8 cellular contexts compared by ENCODE assay signal in the genomic region with DNA sequence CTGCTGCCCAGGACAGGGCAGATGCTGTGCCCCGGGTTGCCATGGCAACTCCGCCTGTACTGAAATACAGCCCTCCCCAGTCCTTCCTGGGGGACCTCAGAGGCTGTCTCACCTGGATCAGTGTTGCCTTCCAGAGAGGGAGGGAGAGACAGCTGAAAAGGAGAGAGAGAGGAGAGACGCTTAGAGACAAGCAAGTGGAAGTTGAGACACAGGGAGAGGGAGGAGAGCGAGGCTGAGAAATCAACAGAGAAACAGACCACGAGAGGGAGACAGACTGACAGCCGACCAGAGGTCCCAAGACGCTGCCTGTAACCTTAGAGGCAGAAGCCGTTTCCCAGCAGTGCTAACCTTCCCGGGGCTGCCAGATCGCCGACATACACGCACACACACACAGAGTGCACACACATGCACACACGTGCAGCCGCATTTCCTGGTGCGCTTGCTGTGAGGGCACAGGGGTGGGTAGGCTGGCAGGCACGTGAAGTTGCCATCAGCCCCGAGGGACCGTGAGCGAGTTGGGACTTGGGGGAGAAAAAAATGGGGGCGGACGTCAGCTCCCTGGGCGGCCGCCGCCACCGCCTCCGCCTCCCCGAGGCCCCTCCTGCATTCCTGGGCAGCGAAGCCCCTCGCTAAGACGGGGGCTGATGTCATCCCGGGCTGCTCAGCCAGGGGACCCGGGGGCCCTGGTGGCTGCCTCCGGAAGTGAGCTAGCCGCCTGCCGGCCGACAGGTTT.
A peak's percentile ranks its signal among the peaks of the same experiment; 100 is the strongest.
DNase-seq lines count a peak whose midpoint lies in the region; ATAC-seq, FAIRE-seq and TF ChIP-seq lines count a peak whose summit lies in the region.

No MANE protein-coding gene starts in this region.

- H3K4me1 Mint-ChIP-seq in CD4-positive, alpha-beta T cell (ENCODE audit: low read depth) = peaks cover 29% of the 10 kb centered on the region
- H3K4me1 Mint-ChIP-seq in activated CD8-positive, alpha-beta memory T cell treated with anti-CD3 and anti-CD28 coated beads, Interleukin-2, amount 10 ng/mL, durations not matched to agents 7 days and 5 days = peaks cover 10% of the 10 kb centered on the region
- H3K4me1 Mint-ChIP-seq in memory B cell = peaks cover 13% of the 10 kb centered on the region

- CTCF ChIA-PET in CD4-positive, alpha-beta T cell (lab: Charles Lee) = interaction anchor here (1.1 to 2.8 kb wide), 7 partner anchors 9 to 60 kb away, joined by 3 to 14 read pairs (median 5); no protein-coding TSS in a partner anchor
- CTCF ChIA-PET in activated CD8-positive, alpha-beta memory T cell treated with anti-CD3 and anti-CD28 coated beads, Interleukin-2, amount 10 ng/mL, durations not matched to agents 7 days and 5 days (lab: Charles Lee) = interaction anchor here (0.7 to 3.6 kb wide), 18 partner anchors 13 to 223 kb away, joined by 3 to 23 read pairs (median 3); no protein-coding TSS in a partner anchor
- CTCF ChIA-PET in H1 (lab: Charles Lee; ENCODE audit: partially characterized antibody) = interaction anchor here (0.7 to 5.2 kb wide), 31 partner anchors 10 to 308 kb away, joined by 3 to 32 read pairs (median 6); no protein-coding TSS in a partner anchor

- H3K18ac ChIP-seq in H1 (ENCODE audit: extremely low read depth, low read length) = peak overlapping the region; percentile 96; the same call in 1 of the 2 replicates

- WGBS in H1 (ENCODE audit: extremely low coverage in 1 of 2, insufficient coverage in 1 of 2, insufficient read length in 1 of 2, insufficient replicate concordance in 2 of 2, low coverage in 1 of 2, low lambda C conversion rate in 2 of 2, missing lambda C conversion rate in 1 of 2), 2 experiments = 2% methylated on average over 23 of the region's 36 CpGs; no CpG with 5 or more reads in 1 of the 2 experiments

- peak overlapping the region; percentile 65 for H3K27ac Mint-ChIP-seq in CD4-positive, alpha-beta T cell
- H3K27ac Mint-ChIP-seq in activated CD8-positive, alpha-beta memory T cell treated with anti-CD3 and anti-CD28 coated beads, Interleukin-2, amount 10 ng/mL, durations not matched to agents 7 days and 5 days = peak overlapping the region; percentile 35
- H3K27ac Mint-ChIP-seq in memory B cell = peak overlapping the region; percentile 68

- no peak for TF ChIP-seq POLR2A in H1 (IDR thresholded peaks at IDR 0.05; ENCODE audit: control extremely low read depth in 1 of 2, low read depth in 2 of 2, low read length in 2 of 2)

- H3K27me3 ChIP-seq in CD4-positive, alpha-beta T cell (ENCODE audit: control insufficient read depth, insufficient read depth, low read length) = no peaks in the 10 kb centered on the region
- H3K27me3 ChIP-seq in H1 (replicated peaks in 1 of 4; ENCODE audit: control insufficient read depth in 3 of 4, extremely low read depth in 1 of 4, insufficient read depth in 3 of 4, low read length in 3 of 4) = 0 out of 7 replicates have a peak, but pooled peaks cover 0 to 2% (median 0%) of the 10 kb centered on the region in 4 experiments

- H4K5ac ChIP-seq in H1 (ENCODE audit: insufficient read length, low read depth, low read length) = peak overlapping the region; percentile 64

- H2BK15ac ChIP-seq in H1 (ENCODE audit: low read length) = peak overlapping the region; percentile 99; the same call in 1 of the 2 replicates

- H3K4me1 ChIP-seq in H1 (replicated peaks in 1 of 4; ENCODE audit: control insufficient read depth in 3 of 4, insufficient read depth in 4 of 4, low read length in 3 of 4) = peaks cover 0 to 19% (median 9%) of the 10 kb centered on the region in 4 experiments; a peak in 6 of 7 replicates

- no peaks in the 10 kb centered on the region for H4K20me1 ChIP-seq in H1 (replicated peaks in 1 of 2; ENCODE audit: control insufficient read depth in 1 of 2, insufficient read depth in 2 of 2, low read length in 2 of 2)

- H3K36me3 ChIP-seq in H1 (ENCODE audit: control insufficient read depth in 2 of 4, insufficient read depth in 4 of 4, low read length in 3 of 4) = no peaks in the 10 kb centered on the region; a peak in 1 of 8 replicates

- peak overlapping the region; percentile 87 for H2BK5ac ChIP-seq in H1 (ENCODE audit: low read depth, low read length)

- H2BK20ac ChIP-seq in H1 (ENCODE audit: low read length) = peak overlapping the region; percentile 55; the same call in 1 of the 2 replicates

- peak; percentile 32 to 57 (median 46) for DNase-seq in CD4-positive, alpha-beta T cell
- DNase-seq in NCI-H82 (lab: John Stamatoyannopoulos, UW) = peak; percentile 83
- peak; percentile 61 for DNase-seq in activated CD8-positive, alpha-beta memory T cell treated with anti-CD3 and anti-CD28 coated beads, Interleukin-2, amount 10 ng/mL, durations not matched to agents 7 days and 5 days
- peak; percentile 61 to 81 for DNase-seq in H1 (ENCODE audit: low read depth in 1 of 2, low spot score in 2 of 2)
- DNase-seq in memory B cell (ENCODE audit: low spot score in 2 of 2) = peak; percentile 8 to 31
- DNase-seq in stimulated activated CD4-positive, alpha-beta T cell treated with anti-CD3 and anti-CD28 coated beads, TNF-alpha, amount 100 ng/mL, for 48 hours (ENCODE audit: low read depth in 3 of 3) = peak; percentile 13 to 29 (median 24)

- no peak overlapping the region for H3K23ac ChIP-seq in H1 (ENCODE audit: insufficient read length)

- TF ChIP-seq CTCF in CD4-positive, alpha-beta T cell (IDR thresholded peaks at IDR 0.05) = peak; percentile 63
- TF ChIP-seq CTCF in H1 (IDR thresholded peaks at IDR 0.05; ENCODE audit: control extremely low read depth in 1 of 3, insufficient read depth in 1 of 3, low read depth in 1 of 3, low read length in 3 of 3) = peak; percentile 59 to 91 (median 70)

- no peaks in the 10 kb centered on the region for H3K36me3 Mint-ChIP-seq in CD4-positive, alpha-beta T cell (ENCODE audit: low read depth)
- H3K36me3 Mint-ChIP-seq in activated CD8-positive, alpha-beta memory T cell treated with anti-CD3 and anti-CD28 coated beads, Interleukin-2, amount 10 ng/mL, durations not matched to agents 7 days and 5 days = no peaks in the 10 kb centered on the region
- H3K36me3 Mint-ChIP-seq in memory B cell = no peaks in the 10 kb centered on the region

- H3K79me1 ChIP-seq in H1 (ENCODE audit: low read depth, low read length) = no peaks in the 10 kb centered on the region; the same call in 1 of the 2 replicates

- peak; percentile 56 to 65 for TF ChIP-seq RAD21 in H1 (IDR thresholded peaks at IDR 0.05 in 1 of 2, conservative IDR thresholded peaks at IDR 0.05 in 1 of 2; ENCODE audit: low read depth in 2 of 2, low read length in 2 of 2)

- peak overlapping the region; percentile 52 to 81 (median 66) for H3K4me3 ChIP-seq in H1 (ENCODE audit: extremely low read depth in 1 of 4, insufficient read depth in 2 of 4, low read depth in 3 of 4, low read length in 4 of 4)

- ATAC-seq in CD4-positive, alpha-beta T cell (ENCODE audit: poor library complexity) = peak; percentile 86
- ATAC-seq in HG02642 (IDR thresholded peaks at IDR 0.05; ENCODE audit: poor library complexity, unreplicated experiment) = peak; percentile 71
- peak; percentile 90 for ATAC-seq in activated CD8-positive, alpha-beta memory T cell treated with anti-CD3 and anti-CD28 coated beads, Interleukin-2, amount 10 ng/mL, durations not matched to agents 7 days and 5 days
- peak; percentile 79 for ATAC-seq in memory B cell (ENCODE audit: low read depth)
- ATAC-seq in HG03196 (IDR thresholded peaks at IDR 0.05; ENCODE audit: unreplicated experiment) = no peak

- H3K9me3 Mint-ChIP-seq in CD4-positive, alpha-beta T cell = no peaks in the 10 kb centered on the region
- no peaks in the 10 kb centered on the region for H3K9me3 Mint-ChIP-seq in activated CD8-positive, alpha-beta memory T cell treated with anti-CD3 and anti-CD28 coated beads, Interleukin-2, amount 10 ng/mL, durations not matched to agents 7 days and 5 days (ENCODE audit: low read depth)
- H3K9me3 Mint-ChIP-seq in memory B cell = no peaks in the 10 kb centered on the region

- H3K14ac ChIP-seq in H1 (ENCODE audit: insufficient read length) = no peak overlapping the region

- no peak overlapping the region for H3K27ac ChIP-seq in CD4-positive, alpha-beta T cell (ENCODE audit: low read depth, low read length)
- H3K27ac ChIP-seq in H1 (ENCODE audit: low read depth, low read length) = peak overlapping the region; percentile 73

- no peak overlapping the region; the same call in 1 of the 2 replicates for H4K8ac ChIP-seq in H1 (ENCODE audit: extremely low read depth, insufficient read depth, low read length)

- no peaks in the 10 kb centered on the region for H3K79me2 ChIP-seq in H1 (ENCODE audit: control insufficient read depth in 1 of 2, insufficient read depth in 2 of 2, low read length in 2 of 2)

- no peak for FAIRE-seq in H1 (lab: Jason Lieb, UNC)

- intact Hi-C loops in CD4-positive, alpha-beta T cell (cut with DNase I, micrococcal nuclease) = loop anchor here (1.0 to 10.0 kb wide), 4 partner anchors 42 to 54 kb away; no protein-coding TSS in a partner anchor

- H3K9me3 ChIP-seq in CD4-positive, alpha-beta T cell (ENCODE audit: control insufficient read depth, low read length) = no peaks in the 10 kb centered on the region
- no peaks in the 10 kb centered on the region for H3K9me3 ChIP-seq in H1 (ENCODE audit: insufficient read depth in 2 of 2, low read depth in 1 of 2, low read length in 1 of 2)

- peak in 1 of 2 experiments; percentile 49; a peak in 1 of 3 replicates for TF ChIP-seq EP300 in H1 (IDR thresholded peaks at IDR 0.05; ENCODE audit: borderline replicate concordance in 1 of 2, low read depth in 2 of 2, low read length in 2 of 2)

- H2AFZ ChIP-seq in H1 (ENCODE audit: low read length) = no peak overlapping the region

- peak overlapping the region; percentile 90 for H3K4me3 Mint-ChIP-seq in CD4-positive, alpha-beta T cell
- peak overlapping the region; percentile 65 for H3K4me3 Mint-ChIP-seq in activated CD8-positive, alpha-beta memory T cell treated with anti-CD3 and anti-CD28 coated beads, Interleukin-2, amount 10 ng/mL, durations not matched to agents 7 days and 5 days
- H3K4me3 Mint-ChIP-seq in memory B cell = peak overlapping the region; percentile 82

- peak overlapping the region; percentile 94 to 98 for H3K4me2 ChIP-seq in H1 (ENCODE audit: insufficient read depth in 1 of 2, low read depth in 2 of 2, low read length in 2 of 2)

- H3K4ac ChIP-seq in H1 (replicated peaks; ENCODE audit: insufficient read length, low read depth, low read length) = no peak overlapping the region

- H2BK120ac ChIP-seq in H1 (replicated peaks; ENCODE audit: low read depth, low read length) = no peak overlapping the region

- POLR2A ChIA-PET in CD4-positive, alpha-beta T cell (lab: Charles Lee) = interaction anchor here (0.9 to 2.9 kb wide), 4 partner anchors 33 to 50 kb away, joined by 3 to 28 read pairs (median 8); no protein-coding TSS in a partner anchor
- POLR2A ChIA-PET in H1 (lab: Charles Lee; ENCODE audit: partially characterized antibody) = interaction anchor here (1.0 to 1.6 kb wide), 7 partner anchors 10 to 45 kb away, joined by 3 to 5 read pairs (median 4); no protein-coding TSS in a partner anchor

- peak overlapping the region; percentile 94; the same call in 1 of the 2 replicates for H2BK12ac ChIP-seq in H1 (ENCODE audit: low read depth, low read length)

- peak overlapping the region; percentile 75 for H4K91ac ChIP-seq in H1 (replicated peaks; ENCODE audit: insufficient read length, low read length)

- H2AK5ac ChIP-seq in H1 (ENCODE audit: low read depth, low read length) = no peak overlapping the region

- peak overlapping the region in 2 of 4 experiments; percentile 61 to 70; a peak in 4 of 7 replicates for H3K9ac ChIP-seq in H1 (replicated peaks in 1 of 4; ENCODE audit: extremely low read depth in 1 of 4, low read depth in 3 of 4, low read length in 3 of 4)

- no peak overlapping the region for H3K56ac ChIP-seq in H1 (replicated peaks; ENCODE audit: insufficient read length, low read depth, low read length)

- no peaks in the 10 kb centered on the region for H3K27me3 Mint-ChIP-seq in CD4-positive, alpha-beta T cell
- H3K27me3 Mint-ChIP-seq in activated CD8-positive, alpha-beta memory T cell treated with anti-CD3 and anti-CD28 coated beads, Interleukin-2, amount 10 ng/mL, durations not matched to agents 7 days and 5 days = no peaks in the 10 kb centered on the region
- peaks cover 25% of the 10 kb centered on the region for H3K27me3 Mint-ChIP-seq in memory B cell

- peaks cover 7% of the 10 kb centered on the region for H3K23me2 ChIP-seq in H1 (ENCODE audit: low read depth, low read length)

Comparison
In these comparisons a context has a peak if more than half of its experiments do, and no peak if none do; other contexts are left out.
1. DNase-seq: peak in every context shown above with its lines; median percentile 83 in NCI-H82; 71 in H1; 61 in activated CD8-positive, alpha-beta memory T cell treated with anti-CD3 and anti-CD28 coated beads, Interleukin-2, amount 10 ng/mL, durations not matched to agents 7 days and 5 days; 46 in CD4-positive, alpha-beta T cell; 24 in stimulated activated CD4-positive, alpha-beta T cell treated with anti-CD3 and anti-CD28 coated beads, TNF-alpha, amount 100 ng/mL, for 48 hours; 20 in memory B cell.